Comparison of ENCODE assay signal across 12 cellular contexts in the genomic region with DNA sequence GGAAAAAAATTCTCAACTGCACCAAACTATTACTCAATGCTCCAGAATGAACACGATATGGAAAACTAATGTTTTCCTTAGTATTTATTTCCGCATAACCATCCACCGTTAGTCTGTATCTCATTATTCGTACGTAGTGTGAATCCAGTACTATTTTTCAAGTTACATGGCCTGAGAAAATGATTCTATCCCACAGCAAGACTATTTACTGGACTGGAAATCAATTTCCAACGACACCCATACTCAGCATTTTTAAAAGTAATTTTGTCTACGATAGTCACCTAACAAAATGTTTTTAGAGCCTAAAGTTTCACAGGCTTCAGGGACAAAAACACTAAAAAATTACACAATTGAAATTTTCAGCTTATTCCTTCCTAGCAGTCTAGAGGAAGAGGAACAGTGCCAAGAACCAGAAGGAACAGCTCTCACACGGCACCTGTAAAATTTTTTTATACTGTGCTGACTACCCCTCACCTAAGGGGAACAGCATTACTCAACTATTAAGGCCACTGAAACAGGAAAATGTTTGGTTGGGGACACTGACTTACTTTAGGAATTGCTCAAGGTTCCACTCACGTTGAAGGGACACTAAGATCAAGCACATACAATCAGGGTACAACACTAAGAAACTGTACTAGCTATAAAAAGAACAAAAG. TPM values are rescaled to one million over a fixed set of nuclear protein-coding genes. Genes with fewer than 3 reads are reported as not detected.
DNase-seq lines count a peak whose midpoint lies in the region; ATAC-seq and FAIRE-seq lines count a peak whose summit lies in the region.
"Had no signal": no experiment of that assay in that cellular context is flagged by ENCODE, and none has a peak within 500 bp of the region (broad histone marks: within the 10 kb centered on the region; RNA-seq: fewer than 3 reads in every experiment).

No MANE protein-coding gene starts in this region.

- 46% methylated on average over 9 of the region's 9 CpGs for WGBS in right cardiac atrium

- no peaks in the 10 kb centered on the region for H3K9me3 Mint-ChIP-seq in activated CD4-positive, alpha-beta T cell treated with anti-CD3 and anti-CD28 coated beads, Interleukin-2, amount 10 ng/mL, durations not matched to agents 24 days and 14 days
- no peaks in the 10 kb centered on the region for H3K9me3 Mint-ChIP-seq in activated T-helper 17 cell treated with anti-CD3 and anti-CD28 coated beads, Interleukin-2, amount 50 U/mL, for 72 hours
- H3K9me3 Mint-ChIP-seq in stimulated activated naive B cell treated with anti-CD40 and anti-IgM and Interleukin-4, amounts not matched to agents 10 μg/mL and 1 μg/mL and 100 μg/mL, for 72 hours = no peaks in the 10 kb centered on the region

- H3K4me3 ChIP-seq in right cardiac atrium (ENCODE audit: low read length) = peak overlapping the region; percentile 18

- FAIRE-seq in RCC 7860 (lab: Jason Lieb, UNC) = no peak

- H3K36me3 Mint-ChIP-seq in activated CD4-positive, alpha-beta T cell treated with anti-CD3 and anti-CD28 coated beads, Interleukin-2, amount 10 ng/mL, durations not matched to agents 24 days and 14 days (ENCODE audit: low read depth) = peaks cover 63% of the 10 kb centered on the region
- H3K36me3 Mint-ChIP-seq in activated T-helper 17 cell treated with anti-CD3 and anti-CD28 coated beads, Interleukin-2, amount 50 U/mL, for 72 hours (ENCODE audit: low read depth) = no peaks in the 10 kb centered on the region
- H3K36me3 Mint-ChIP-seq in stimulated activated naive B cell treated with anti-CD40 and anti-IgM and Interleukin-4, amounts not matched to agents 10 μg/mL and 1 μg/mL and 100 μg/mL, for 72 hours = peaks cover 30 to 45% of the 10 kb centered on the region in 2 donors

- no peaks in the 10 kb centered on the region for H3K9me3 ChIP-seq in right cardiac atrium (ENCODE audit: control insufficient read depth, low read length)

- H3K27me3 Mint-ChIP-seq in activated CD4-positive, alpha-beta T cell treated with anti-CD3 and anti-CD28 coated beads, Interleukin-2, amount 10 ng/mL, durations not matched to agents 24 days and 14 days = no peaks in the 10 kb centered on the region
- H3K27me3 Mint-ChIP-seq in activated T-helper 17 cell treated with anti-CD3 and anti-CD28 coated beads, Interleukin-2, amount 50 U/mL, for 72 hours = no peaks in the 10 kb centered on the region
- H3K27me3 Mint-ChIP-seq in stimulated activated naive B cell treated with anti-CD40 and anti-IgM and Interleukin-4, amounts not matched to agents 10 μg/mL and 1 μg/mL and 100 μg/mL, for 72 hours = no peaks in the 10 kb centered on the region

- intact Hi-C loops in activated CD4-positive, alpha-beta T cell treated with anti-CD3 and anti-CD28 coated beads, Interleukin-2, amount 10 ng/mL, durations not matched to agents 24 days and 14 days (cut with micrococcal nuclease) = loop anchor here (2.0 kb wide), 1 partner anchor 57 kb away; the partner anchor contains the start of gene MANBA
- intact Hi-C loops in right cardiac atrium (cut with DNase I) = loop anchor here in 1 of 4 donors (10.0 kb wide), 1 partner anchor 193 kb away; no protein-coding TSS in a partner anchor

- peak; percentile 43 for ATAC-seq in activated T-helper 17 cell treated with anti-CD3 and anti-CD28 coated beads, Interleukin-2, amount 50 U/mL, for 72 hours (replicated peaks)
- peak in 1 of 2 donors; percentile 12 for ATAC-seq in right cardiac atrium
- peak in 1 of 2 donors; percentile 36 for ATAC-seq in stimulated activated naive B cell treated with anti-CD40 and anti-IgM and Interleukin-4, amounts not matched to agents 10 μg/mL and 1 μg/mL and 100 μg/mL, for 72 hours (replicated peaks)
- ATAC-seq in HG03460 (IDR thresholded peaks at IDR 0.05; ENCODE audit: unreplicated experiment) = no peak

- H3K4me1 Mint-ChIP-seq in activated CD4-positive, alpha-beta T cell treated with anti-CD3 and anti-CD28 coated beads, Interleukin-2, amount 10 ng/mL, durations not matched to agents 24 days and 14 days = peaks cover 66% of the 10 kb centered on the region
- peaks cover 65% of the 10 kb centered on the region for H3K4me1 Mint-ChIP-seq in activated T-helper 17 cell treated with anti-CD3 and anti-CD28 coated beads, Interleukin-2, amount 50 U/mL, for 72 hours
- H3K4me1 Mint-ChIP-seq in stimulated activated naive B cell treated with anti-CD40 and anti-IgM and Interleukin-4, amounts not matched to agents 10 μg/mL and 1 μg/mL and 100 μg/mL, for 72 hours = peaks cover 45 to 84% of the 10 kb centered on the region in 2 donors

- no peak for DNase-seq in activated CD4-positive, alpha-beta T cell treated with anti-CD3 and anti-CD28 coated beads, Interleukin-2, amount 10 ng/mL, durations not matched to agents 24 days and 14 days
- no peak for DNase-seq in activated CD4-positive, alpha-beta T cell treated with anti-CD3 and anti-CD28 coated beads, Interleukin-2, amount 50 U/mL, for 1 hour
- DNase-seq in right cardiac atrium (no peak), SHP77 treated with DMSO at 0.1 percent for 48 hours (lab: John Stamatoyannopoulos, UW) (no peak), RCC 7860 (ENCODE audit: low spot score) (no peak)
- no peak for DNase-seq in stimulated activated naive B cell treated with anti-CD40 and anti-IgM and Interleukin-4, amounts not matched to agents 10 μg/mL and 1 μg/mL and 100 μg/mL, for 72 hours
- DNase-seq: dermis blood vessel endothelial cell, NCI-H1436 treated with DMSO at 0.1 percent for 48 hours, posterior cingulate gyrus, RPMI8226 had no signal

- peaks cover 2% of the 10 kb centered on the region for H3K4me1 ChIP-seq in right cardiac atrium (ENCODE audit: control insufficient read depth, insufficient read depth, low read length)

- peak overlapping the region; percentile 83 for H3K27ac Mint-ChIP-seq in activated CD4-positive, alpha-beta T cell treated with anti-CD3 and anti-CD28 coated beads, Interleukin-2, amount 10 ng/mL, durations not matched to agents 24 days and 14 days
- peak overlapping the region; percentile 82 for H3K27ac Mint-ChIP-seq in activated T-helper 17 cell treated with anti-CD3 and anti-CD28 coated beads, Interleukin-2, amount 50 U/mL, for 72 hours
- H3K27ac Mint-ChIP-seq in stimulated activated naive B cell treated with anti-CD40 and anti-IgM and Interleukin-4, amounts not matched to agents 10 μg/mL and 1 μg/mL and 100 μg/mL, for 72 hours = peak overlapping the region; percentile 47

- peak overlapping the region; percentile 70 for H3K4me3 Mint-ChIP-seq in activated CD4-positive, alpha-beta T cell treated with anti-CD3 and anti-CD28 coated beads, Interleukin-2, amount 10 ng/mL, durations not matched to agents 24 days and 14 days
- no peak overlapping the region for H3K4me3 Mint-ChIP-seq in activated T-helper 17 cell treated with anti-CD3 and anti-CD28 coated beads, Interleukin-2, amount 50 U/mL, for 72 hours
- H3K4me3 Mint-ChIP-seq in stimulated activated naive B cell treated with anti-CD40 and anti-IgM and Interleukin-4, amounts not matched to agents 10 μg/mL and 1 μg/mL and 100 μg/mL, for 72 hours = no peak overlapping the region

- H3K27me3 ChIP-seq in right cardiac atrium (ENCODE audit: control insufficient read depth, insufficient read depth) = no peaks in the 10 kb centered on the region

- H3K27ac ChIP-seq in right cardiac atrium (ENCODE audit: low read length) = no peak overlapping the region

RNA-seq across cellular contexts. Expression of gene UBE2D3, which starts 9.6 kb away (rescaled TPM):
- 488 TPM in 2 replicates for total RNA-seq in activated CD4-positive, alpha-beta T cell treated with anti-CD3 and anti-CD28 coated beads, Interleukin-2, amount 10 ng/mL, durations not matched to agents 24 days and 14 days
- total RNA-seq in activated T-helper 17 cell treated with anti-CD3 and anti-CD28 coated beads, Interleukin-2, amount 50 U/mL, for 72 hours = 100 to 1,000 TPM; 403 to 450 TPM
- 100 to 1,000 TPM; 258 to 278 (median 259) TPM for total RNA-seq in right cardiac atrium
- 157 TPM for polyA plus RNA-seq in right cardiac atrium

RNA-seq across cellular contexts. Expression of gene CISD2, which starts 51.1 kb away (rescaled TPM):
- total RNA-seq in activated CD4-positive, alpha-beta T cell treated with anti-CD3 and anti-CD28 coated beads, Interleukin-2, amount 10 ng/mL, durations not matched to agents 24 days and 14 days = 43.9 and 48.5 TPM in 2 replicates
- 10 to 100 TPM; 24.6 to 35.6 TPM for total RNA-seq in activated T-helper 17 cell treated with anti-CD3 and anti-CD28 coated beads, Interleukin-2, amount 50 U/mL, for 72 hours
- 10 to 100 TPM; 18.3 to 22.1 (median 20.5) TPM for total RNA-seq in right cardiac atrium
- 20.1 TPM for polyA plus RNA-seq in right cardiac atrium

RNA-seq across cellular contexts. Expression of gene MANBA, which starts 57.0 kb away (rescaled TPM):
- total RNA-seq in activated CD4-positive, alpha-beta T cell treated with anti-CD3 and anti-CD28 coated beads, Interleukin-2, amount 10 ng/mL, durations not matched to agents 24 days and 14 days = 8.2 and 9.4 TPM in 2 replicates
- total RNA-seq in activated T-helper 17 cell treated with anti-CD3 and anti-CD28 coated beads, Interleukin-2, amount 50 U/mL, for 72 hours = 10 to 100 TPM in 1 of 2 donors, 1 to 10 TPM in 1; 10.0 to 13.6 TPM
- 10 to 100 TPM; 27.5 to 36.5 (median 31.5) TPM for total RNA-seq in right cardiac atrium
- 9.0 TPM for polyA plus RNA-seq in right cardiac atrium
